In genomic region chr1:179883739-179884138, GRCh38 we compare ENCODE assay signal across 7 cellular contexts. TPM values are rescaled to one million over a fixed set of nuclear protein-coding genes. Genes with fewer than 3 reads are reported as not detected.
DNase-seq lines count a peak whose midpoint lies in the region; ATAC-seq and TF ChIP-seq lines count a peak whose summit lies in the region.

No MANE protein-coding gene starts in this region.

- peaks cover 23% of the 10 kb centered on the region for H3K36me3 ChIP-seq in skeletal muscle satellite cell (ENCODE audit: insufficient read depth, low read length)

- TF ChIP-seq CTCF in fibroblast of the aortic adventitia (IDR thresholded peaks at IDR 0.05; ENCODE audit: insufficient read depth, low read length), result no peak

- peak overlapping the region; percentile 97 for H3K9ac ChIP-seq in skeletal muscle satellite cell (ENCODE audit: low read depth, low read length)

- H3K4me3 ChIP-seq in Jurkat, Clone E6-1 (ENCODE audit: low read length), result peak overlapping the region; percentile 92
- H3K4me3 ChIP-seq in fibroblast of the aortic adventitia (ENCODE audit: low read depth, low read length) (peak overlapping the region; percentile 90), skeletal muscle satellite cell (ENCODE audit: low read length) (peak overlapping the region; percentile 96)

- ATAC-seq in GM18868 (IDR thresholded peaks at IDR 0.05; ENCODE audit: unreplicated experiment), result peak; percentile 27

- peak; percentile 32 for DNase-seq in Jurkat, Clone E6-1 (ENCODE audit: low read depth, low spot score)
- peak; percentile 26 for DNase-seq in activated T-cell treated with anti-CD3 and anti-CD28 coated beads for 1 hour (ENCODE audit: low read depth)
- DNase-seq in fibroblast of the aortic adventitia (ENCODE audit: low read depth), result peak; percentile 5
- DNase-seq in GOT3 (lab: John Stamatoyannopoulos, UW), result no peak
- no peak for DNase-seq in NCI-H128 (lab: John Stamatoyannopoulos, UW; ENCODE audit: unreplicated experiment)

- H3K27me3 ChIP-seq in skeletal muscle satellite cell (ENCODE audit: control insufficient read depth, insufficient read depth, low read length), result no peaks in the 10 kb centered on the region

- H3K4me1 ChIP-seq in skeletal muscle satellite cell (ENCODE audit: control insufficient read depth, insufficient read depth, low read length), result peaks cover 16% of the 10 kb centered on the region

- peak overlapping the region; percentile 93 for H3K4me2 ChIP-seq in skeletal muscle satellite cell (ENCODE audit: low read length)

- no peaks in the 10 kb centered on the region for H3K9me3 ChIP-seq in skeletal muscle satellite cell (replicated peaks; ENCODE audit: low read length)

RNA-seq across cellular contexts. Expression of gene TOR1AIP1, which starts 1.7 kb away (rescaled TPM):
- 50.5 TPM for polyA plus RNA-seq in Jurkat, Clone E6-1 (2012; ENCODE audit: insufficient read depth, insufficient read length)
- total RNA-seq in fibroblast of the aortic adventitia (ENCODE audit: low replicate concordance), result 30.0 and 77.5 TPM in 2 replicates
- total RNA-seq in skeletal muscle satellite cell (2012; rRNA removed), result 38.4 and 39.0 TPM in 2 replicates

RNA-seq across cellular contexts. Expression of gene TOR1AIP2, which starts 6.1 kb away (rescaled TPM):
- polyA plus RNA-seq in Jurkat, Clone E6-1 (2012; ENCODE audit: insufficient read depth, insufficient read length), result 13.7 TPM
- total RNA-seq in fibroblast of the aortic adventitia (ENCODE audit: low replicate concordance), result 105 and 141 TPM in 2 replicates
- 83.0 and 111 TPM in 2 replicates for total RNA-seq in skeletal muscle satellite cell (2012; rRNA removed)

Comparison
In these comparisons a context has a peak if more than half of its experiments do, and no peak if none do; other contexts are left out.
1. DNase-seq: peak in Jurkat, Clone E6-1 (single experiment), activated T-cell treated with anti-CD3 and anti-CD28 coated beads for 1 hour (single experiment) and fibroblast of the aortic adventitia (single experiment); none in GOT3 (single experiment) and NCI-H128 (single experiment).
2. Peak in every context shown above with its lines, with median percentiles within 50 percentile points of each other: H3K4me3 ChIP-seq.